In genomic region chr17:16569358-16569712, GRCh38 we compare ENCODE assay signal across 8 cellular contexts. TPM values are rescaled to one million over a fixed set of nuclear protein-coding genes. Genes with fewer than 3 reads are reported as not detected.
DNase-seq lines count a peak whose midpoint lies in the region; ATAC-seq and TF ChIP-seq lines count a peak whose summit lies in the region.

No MANE protein-coding gene starts in this region.

- no peaks in the 10 kb centered on the region for H3K9me3 Mint-ChIP-seq in activated CD4-positive, alpha-beta memory T cell treated with anti-CD3 and anti-CD28 coated beads for 36 hours
- peaks cover 3% of the 10 kb centered on the region for H3K9me3 Mint-ChIP-seq in nephron

- POLR2A ChIA-PET in activated CD4-positive, alpha-beta memory T cell treated with anti-CD3 and anti-CD28 coated beads for 36 hours (lab: Charles Lee): interaction anchor here (0.7 to 1.3 kb wide), 2 partner anchors 15 to 34 kb away, joined by 3 to 5 read pairs; no protein-coding TSS in a partner anchor

- H3K27ac Mint-ChIP-seq in activated CD4-positive, alpha-beta memory T cell treated with anti-CD3 and anti-CD28 coated beads for 36 hours: no peak overlapping the region
- peak overlapping the region in 1 of 3 experiments; percentile 49 for H3K27ac Mint-ChIP-seq in nephron

- no peaks in the 10 kb centered on the region for H3K27me3 Mint-ChIP-seq in activated CD4-positive, alpha-beta memory T cell treated with anti-CD3 and anti-CD28 coated beads for 36 hours
- H3K27me3 Mint-ChIP-seq in nephron (ENCODE audit: low read depth): peaks cover 13% of the 10 kb centered on the region

- H3K36me3 Mint-ChIP-seq in activated CD4-positive, alpha-beta memory T cell treated with anti-CD3 and anti-CD28 coated beads for 36 hours: peaks cover 8% of the 10 kb centered on the region
- peaks cover 17% of the 10 kb centered on the region for H3K36me3 Mint-ChIP-seq in nephron (ENCODE audit: low read depth)

- no peak for DNase-seq in activated CD4-positive, alpha-beta memory T cell treated with anti-CD3 and anti-CD28 coated beads for 36 hours
- no peak for DNase-seq in Kasumi-1 (lab: John Stamatoyannopoulos, UW)
- DNase-seq in NCI-H187 (lab: John Stamatoyannopoulos, UW): no peak
- no peak for DNase-seq in CD1c-positive myeloid dendritic cell (ENCODE audit: extremely low spot score)
- DNase-seq in glomerular visceral epithelial cell (ENCODE audit: extremely low spot score): no peak

- CTCF ChIA-PET in activated CD4-positive, alpha-beta memory T cell treated with anti-CD3 and anti-CD28 coated beads for 36 hours (lab: Charles Lee): interaction anchor here (3.2 to 4.5 kb wide), 2 partner anchors 15 to 20 kb away, joined by 18 to 30 read pairs; no protein-coding TSS in a partner anchor

- intact Hi-C loops in activated CD4-positive, alpha-beta memory T cell treated with anti-CD3 and anti-CD28 coated beads for 36 hours (cut with micrococcal nuclease): loop anchor here (1.0 to 2.0 kb wide), 3 partner anchors 15 to 34 kb away; no protein-coding TSS in a partner anchor

- no peak for TF ChIP-seq CTCF in nephron (IDR thresholded peaks at IDR 0.05; ENCODE audit: unreplicated experiment in 3 of 3)

- ATAC-seq in GM18498 (IDR thresholded peaks at IDR 0.05; ENCODE audit: unreplicated experiment): peak; percentile 13
- peak; percentile 8 for ATAC-seq in HG02623 (IDR thresholded peaks at IDR 0.05; ENCODE audit: unreplicated experiment)

- H3K4me1 Mint-ChIP-seq in activated CD4-positive, alpha-beta memory T cell treated with anti-CD3 and anti-CD28 coated beads for 36 hours (ENCODE audit: low read depth): peaks cover 15% of the 10 kb centered on the region
- H3K4me1 Mint-ChIP-seq in nephron: no peaks in the 10 kb centered on the region

- H3K4me3 Mint-ChIP-seq in activated CD4-positive, alpha-beta memory T cell treated with anti-CD3 and anti-CD28 coated beads for 36 hours: peak overlapping the region; percentile 84
- H3K4me3 Mint-ChIP-seq in nephron: peak overlapping the region; percentile 87 to 88 (median 87)

RNA-seq across cellular contexts. Expression of gene ZNF287, which starts 0.3 kb away (rescaled TPM):
- 10 to 100 TPM; 11.1 to 11.5 TPM for total RNA-seq in activated CD4-positive, alpha-beta memory T cell treated with anti-CD3 and anti-CD28 coated beads for 36 hours
